In genomic region chr1:30684881-30685795, GRCh38 we compare ENCODE assay signal across 10 cellular contexts. TPM values are rescaled to one million over a fixed set of nuclear protein-coding genes. Genes with fewer than 3 reads are reported as not detected.
DNase-seq lines count a peak whose midpoint lies in the region; ATAC-seq and TF ChIP-seq lines count a peak whose summit lies in the region.
"Had no signal": no experiment of that assay in that cellular context is flagged by ENCODE, and none has a peak within 500 bp of the region (broad histone marks: within the 10 kb centered on the region; RNA-seq: fewer than 3 reads in every experiment).

No MANE protein-coding gene starts in this region.

- ATAC-seq in RWPE2 (ENCODE audit: low read depth) (peak; percentile 83), Right ventricle myocardium superior (ENCODE audit: poor library complexity) (peak; percentile 76), psoas muscle (peak in 3 of 4 donors; percentile 39 to 60 (median 56)), HG02588 (IDR thresholded peaks at IDR 0.05; ENCODE audit: unreplicated experiment) (no peak), GM21786 (IDR thresholded peaks at IDR 0.05; ENCODE audit: unreplicated experiment) (no peak)

- peaks cover 6% of the 10 kb centered on the region for H3K27me3 ChIP-seq in RWPE2 (ENCODE audit: insufficient read depth, poor library complexity, severe bottlenecking)
- peaks cover 0 to 43% (median 12%) of the 10 kb centered on the region in 3 donors for H3K27me3 ChIP-seq in psoas muscle (ENCODE audit: insufficient read depth in 3 of 3, low read length in 2 of 3)

- H3K4me1 ChIP-seq in RWPE2 (ENCODE audit: insufficient read depth, poor library complexity, severe bottlenecking) = no peaks in the 10 kb centered on the region
- no peaks in the 10 kb centered on the region for H3K4me1 ChIP-seq in psoas muscle
- H3K4me1 ChIP-seq: HAP-1 had no signal

- no peak overlapping the region for H3K27ac ChIP-seq in RWPE2 (ENCODE audit: poor library complexity, severe bottlenecking)
- no peak overlapping the region for H3K27ac ChIP-seq in psoas muscle
- H3K27ac ChIP-seq: neutrophil had no signal

- intact Hi-C loops in Right ventricle myocardium superior (cut with DNase I) (loop anchor here (10.0 kb wide), 1 partner anchor 160 kb away; no protein-coding TSS in a partner anchor), psoas muscle (cut with DNase I) (no loop called here)

- TF ChIP-seq CTCF in RWPE2 (IDR thresholded peaks at IDR 0.05; ENCODE audit: poor library complexity, severe bottlenecking) = peak; percentile 14
- TF ChIP-seq CTCF in psoas muscle (IDR thresholded peaks at IDR 0.05) = no peak

- no peaks in the 10 kb centered on the region for H3K9me3 ChIP-seq in RWPE2 (ENCODE audit: severe bottlenecking)
- no peaks in the 10 kb centered on the region for H3K9me3 ChIP-seq in psoas muscle
- H3K9me3 ChIP-seq: HAP-1 had no signal

- H3K36me3 ChIP-seq in RWPE2 (ENCODE audit: low read depth) (no peaks in the 10 kb centered on the region), psoas muscle (ENCODE audit: insufficient read depth in 1 of 2, low read depth in 1 of 2) (no peaks in the 10 kb centered on the region)
- H3K36me3 ChIP-seq: HAP-1, neutrophil had no signal

- 6 to 10% (median 9%) methylated on average over 34 to 56 of the region's 56 CpGs for WGBS in psoas muscle, 3 donors

- H3K4me3 ChIP-seq in RWPE2 (ENCODE audit: severe bottlenecking) = no peak overlapping the region
- H3K4me3 ChIP-seq in psoas muscle = peak overlapping the region; percentile 10
- H3K4me3 ChIP-seq: HAP-1 had no signal

- DNase-seq in NCI-H1048 (lab: John Stamatoyannopoulos, UW) (peak; percentile 33), RWPE2 (ENCODE audit: low spot score) (peak; percentile 72), Right ventricle myocardium superior (no peak), psoas muscle (peak in 1 of 2 donors; percentile 52), putamen (ENCODE audit: low spot score) (no peak), NOMO-1 treated with DMSO at 0.1 percent for 48 hours (lab: John Stamatoyannopoulos, UW; ENCODE audit: unreplicated experiment) (no peak)

RNA-seq across cellular contexts. Expression of gene MATN1, which starts 38.2 kb away (rescaled TPM):
- total RNA-seq in Right ventricle myocardium superior = not detected
- not detected for total RNA-seq in psoas muscle
- polyA plus RNA-seq in psoas muscle = under 1 TPM; 0.03 to 0.07 (median 0.04) TPM

Comparison
In these comparisons a context has a peak if more than half of its experiments do, and no peak if none do; other contexts are left out.
1. DNase-seq: peak in NCI-H1048 (single experiment) and RWPE2 (single experiment); none in Right ventricle myocardium superior (single experiment), putamen (single experiment) and NOMO-1 treated with DMSO at 0.1 percent for 48 hours (single experiment).
2. ATAC-seq: peak in RWPE2 (single experiment), Right ventricle myocardium superior (single experiment) and psoas muscle (3 of 4); none in HG02588 (single experiment) and GM21786 (single experiment).